ENCODE assay signal across 10 cellular contexts in genomic region chr1:22051607-22052114, GRCh38. TPM values are rescaled to one million over a fixed set of nuclear protein-coding genes. Genes with fewer than 3 reads are reported as not detected.
DNase-seq lines count a peak whose midpoint lies in the region; ATAC-seq and TF ChIP-seq lines count a peak whose summit lies in the region.
"Had no signal": no experiment of that assay in that cellular context is flagged by ENCODE, and none has a peak within 500 bp of the region (broad histone marks: within the 10 kb centered on the region; RNA-seq: fewer than 3 reads in every experiment).

No MANE protein-coding gene starts in this region.

- no peak for DNase-seq in left ventricle myocardium inferior
- no peak for DNase-seq in Right ventricle myocardium inferior (ENCODE audit: missing footprints)
- no peak for DNase-seq in T-helper 17 cell
- DNase-seq in NCI-H1417 (lab: John Stamatoyannopoulos, UW) = no peak
- no peak for DNase-seq in NK-92 treated with Interleukin-12 subunit alpha and Interleukin-12 subunit beta, amount 100 ng/mL, for 24 hours (lab: John Stamatoyannopoulos, UW)

- H3K4me3 ChIP-seq in left ventricle myocardium inferior (peak overlapping the region; percentile 87), iPS-18a (ENCODE audit: low read length) (peak overlapping the region; percentile 61)

- intact Hi-C loops in left ventricle myocardium inferior (cut with micrococcal nuclease) (no loop called here), Right ventricle myocardium inferior (cut with DNase I) (no loop called here)

- H3K27me3 ChIP-seq in left ventricle myocardium inferior (ENCODE audit: low read depth) = no peaks in the 10 kb centered on the region
- no peaks in the 10 kb centered on the region for H3K27me3 ChIP-seq in iPS-18a (ENCODE audit: control insufficient read depth, insufficient read depth, low read length)
- H3K27me3 ChIP-seq: brain microvascular endothelial cell had no signal

- no peak for ATAC-seq in Right ventricle myocardium inferior
- ATAC-seq in T-helper 17 cell = no peak
- ATAC-seq in GM18861 (IDR thresholded peaks at IDR 0.05; ENCODE audit: unreplicated experiment) = no peak

- H3K27ac Mint-ChIP-seq in T-helper 17 cell = peak overlapping the region; percentile 83

- H3K27ac ChIP-seq in left ventricle myocardium inferior (replicated peaks) = peak overlapping the region; percentile 99
- no peak overlapping the region for H3K27ac ChIP-seq in iPS-18a (ENCODE audit: low read length)
- peak overlapping the region; percentile 84 for H3K27ac ChIP-seq in temporal lobe (ENCODE audit: low read depth, low read length)

- no peaks in the 10 kb centered on the region for H3K9me3 ChIP-seq in left ventricle myocardium inferior (replicated peaks)
- no peaks in the 10 kb centered on the region for H3K9me3 ChIP-seq in T-helper 17 cell (ENCODE audit: control insufficient read depth, low read length, poor library complexity, severe bottlenecking)
- H3K9me3 ChIP-seq in iPS-18a (ENCODE audit: control insufficient read depth, low read depth, low read length) = no peaks in the 10 kb centered on the region

- H3K4me1 ChIP-seq in left ventricle myocardium inferior (peaks cover 55% of the 10 kb centered on the region), iPS-18a (ENCODE audit: control insufficient read depth, low read depth, low read length) (peaks cover 4% of the 10 kb centered on the region)

- H3K36me3 ChIP-seq in left ventricle myocardium inferior = no peaks in the 10 kb centered on the region
- H3K36me3 ChIP-seq in iPS-18a (ENCODE audit: control insufficient read depth, low read depth, low read length) = peaks cover under 1% of the 10 kb centered on the region

- no peaks in the 10 kb centered on the region for H3K27me3 Mint-ChIP-seq in T-helper 17 cell

- H3K4me3 Mint-ChIP-seq in T-helper 17 cell = peak overlapping the region; percentile 94

- TF ChIP-seq CTCF in left ventricle myocardium inferior (IDR thresholded peaks at IDR 0.05; ENCODE audit: borderline replicate concordance) = no peak

- H3K36me3 Mint-ChIP-seq in T-helper 17 cell (ENCODE audit: low read depth) = peaks cover 7% of the 10 kb centered on the region

- no peak overlapping the region for H3K9ac ChIP-seq in iPS-18a (ENCODE audit: low read length)

- H3K4me1 Mint-ChIP-seq in T-helper 17 cell = peaks cover 45% of the 10 kb centered on the region

RNA-seq across cellular contexts. Expression of gene CDC42, which starts 0.8 kb away (rescaled TPM):
- 126 TPM for total RNA-seq in left ventricle myocardium inferior
- total RNA-seq in Right ventricle myocardium inferior = 151 TPM
- total RNA-seq in T-helper 17 cell = 100 to 1,000 TPM; 371 to 385 TPM
- 313 TPM for total RNA-seq in temporal lobe

RNA-seq across cellular contexts. Expression of gene CELA3A, which starts 50.2 kb away (rescaled TPM):
- total RNA-seq in left ventricle myocardium inferior = not detected
- total RNA-seq in Right ventricle myocardium inferior = not detected
- not detected for total RNA-seq in T-helper 17 cell
- not detected for total RNA-seq in temporal lobe
- total RNA-seq: left cardiac atrium had no signal
